ENCODE assay signal across 8 cellular contexts in the genomic region with DNA sequence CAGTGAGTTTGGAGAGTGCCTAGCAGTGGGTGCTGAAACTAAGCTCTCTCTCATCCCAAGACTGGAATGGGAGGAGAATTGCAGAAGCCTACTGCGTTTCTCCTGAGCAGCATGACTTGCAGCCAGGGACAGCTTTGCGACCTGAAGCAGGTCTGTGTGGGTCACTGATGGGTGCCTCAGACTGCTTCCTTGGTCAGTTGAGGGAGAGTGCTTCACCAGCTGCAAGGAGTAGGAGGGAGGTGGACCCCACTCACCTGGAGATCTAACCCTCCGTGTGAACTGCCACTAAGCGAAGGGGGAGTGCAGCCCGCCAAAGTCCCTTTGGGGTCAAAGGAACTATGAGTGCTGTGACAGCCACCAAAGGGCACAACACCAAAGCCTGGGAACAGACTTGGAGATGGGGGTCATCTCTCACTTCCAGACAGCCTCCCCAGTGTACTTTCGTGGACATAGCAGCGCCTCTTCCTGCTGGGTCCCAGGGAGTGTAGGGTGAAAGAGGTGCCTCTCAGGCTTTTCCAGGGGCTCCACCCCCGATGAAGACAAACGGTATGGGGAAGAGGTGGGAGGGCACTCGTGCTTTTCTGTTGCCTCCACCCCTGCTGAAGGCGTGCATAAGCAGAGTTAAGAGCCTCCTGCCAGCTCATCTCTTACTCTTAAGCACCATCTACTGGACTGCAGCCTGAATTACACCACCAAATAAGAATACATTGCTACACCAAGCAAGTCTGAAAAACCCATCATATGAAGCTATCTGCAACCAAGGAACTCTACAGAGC. TPM values are rescaled to one million over a fixed set of nuclear protein-coding genes. Genes with fewer than 3 reads are reported as not detected.
DNase-seq lines count a peak whose midpoint lies in the region; ATAC-seq, FAIRE-seq and TF ChIP-seq lines count a peak whose summit lies in the region.

No MANE protein-coding gene starts in this region.

- SMC1A ChIA-PET in GM12878 (lab: Charles Lee; ENCODE audit: uncharacterized antibody, unreplicated experiment), result interaction anchor here (0.8 to 2.8 kb wide), 15 partner anchors 8 to 442 kb away, joined by 3 to 15 read pairs (median 4); no protein-coding TSS in a partner anchor

- no peaks in the 10 kb centered on the region; the same call in 1 of the 3 replicates for H3K4me1 Mint-ChIP-seq in GM23338
- peaks cover 0 to 1% of the 10 kb centered on the region in 2 donors for H3K4me1 Mint-ChIP-seq in immature natural killer cell

- H3K4me3 Mint-ChIP-seq in GM23338 (no peak overlapping the region; the same call in 2 of the 3 replicates), immature natural killer cell (peak overlapping the region in 1 of 5 donors; percentile 53)

- H3K27ac ChIP-seq in GM23338 (ENCODE audit: low read depth) (no peak overlapping the region), RWPE1 (no peak overlapping the region), GM12878 (ENCODE audit: control insufficient read depth, insufficient read depth) (no peak overlapping the region)

- no peaks in the 10 kb centered on the region for H4K20me1 ChIP-seq in GM23338 (replicated peaks; ENCODE audit: insufficient read depth)
- H4K20me1 ChIP-seq in GM12878 (ENCODE audit: control insufficient read depth, insufficient read depth), result no peaks in the 10 kb centered on the region

- H3K79me2 ChIP-seq in GM23338 (replicated peaks; ENCODE audit: insufficient read depth), result no peaks in the 10 kb centered on the region
- H3K79me2 ChIP-seq in GM12878 (ENCODE audit: control insufficient read depth, insufficient read depth, low read length), result no peaks in the 10 kb centered on the region

- RAD21 ChIA-PET in GM12878 (lab: Charles Lee; ENCODE audit: unreplicated experiment), result interaction anchor here (0.6 to 2.9 kb wide), 17 partner anchors 9 to 687 kb away, joined by 3 to 14 read pairs (median 3); partner anchors contain the start of genes GIN1 and PPIP5K2

- POLR2A ChIA-PET in RWPE1 (lab: Yijun Ruan, JAX; ENCODE audit: low non-redundant PET), result no interaction called here
- POLR2A ChIA-PET in GM12878 (lab: Charles Lee), result no interaction called here

- no TSS peak for BruUV-seq in GM12878 (replicated peaks; lab: Mats Ljungman, UMichigan)

- TF ChIP-seq POLR2A in GM12878 (IDR thresholded peaks at IDR 0.05; ENCODE audit: low read depth, low read length), result no peak

- no peaks in the 10 kb centered on the region for H3F3A ChIP-seq in GM23338 (replicated peaks; ENCODE audit: low read depth)

- FAIRE-seq in GM12878 (lab: Jason Lieb, UNC), result peak; percentile 99

- H3K9me2 ChIP-seq in GM23338 (ENCODE audit: insufficient read depth), result no peaks in the 10 kb centered on the region

- TF ChIP-seq EP300 in Ishikawa (IDR thresholded peaks at IDR 0.05; ENCODE audit: borderline replicate concordance), result no peak
- no peak for TF ChIP-seq EP300 in GM12878 (IDR thresholded peaks at IDR 0.05; ENCODE audit: borderline replicate concordance in 1 of 2, control insufficient read depth in 1 of 2, low read depth in 2 of 2, low read length in 2 of 2)

- DNase-seq in NCI-H82 (lab: John Stamatoyannopoulos, UW) (peak; percentile 48), NCI-H82 treated with DMSO at 0.1 percent for 48 hours (lab: John Stamatoyannopoulos, UW; ENCODE audit: unreplicated experiment) (no peak), GM23338 (ENCODE audit: low spot score) (peak; percentile 87), RWPE1 (ENCODE audit: low spot score) (peak; percentile 44), GM12878 (ENCODE audit: low read depth, low spot score) (peak; percentile 16), immature natural killer cell (peak; percentile 31 to 53 (median 51))
- DNase-seq in stimulated activated CD4-positive, alpha-beta T cell treated with anti-CD3 and anti-CD28 coated beads, Interleukin-2, amount 100 ng/mL, for 24 hours, result peak; percentile 17 to 29

- in situ Hi-C loops in GM12878 (cut with MboI), result no loop called here

- CTCF ChIA-PET in RWPE1 (lab: Yijun Ruan, JAX) (interaction anchor here (0.5 to 1.8 kb wide), 18 partner anchors 8 to 1527 kb away, joined by 3 to 11 read pairs (median 4); no protein-coding TSS in a partner anchor), GM12878 (lab: Yijun Ruan, JAX) (interaction anchor here (0.6 to 4.8 kb wide), 53 partner anchors 9 to 688 kb away, joined by 3 to 45 read pairs (median 4); no protein-coding TSS in a partner anchor)

- no peak overlapping the region for H3K9ac ChIP-seq in GM12878 (ENCODE audit: control insufficient read depth, insufficient read depth, low read length)

- peak overlapping the region; percentile 32; the same call in 1 of the 2 replicates for H3K4me3 ChIP-seq in GM23338
- no peak overlapping the region for H3K4me3 ChIP-seq in GM12878

- H3K9me3 Mint-ChIP-seq in GM23338 (peaks cover 3% of the 10 kb centered on the region; the same call in 1 of the 3 replicates), immature natural killer cell (no peaks in the 10 kb centered on the region)

- H3K36me3 Mint-ChIP-seq in GM23338 (ENCODE audit: low read depth), result no peaks in the 10 kb centered on the region
- no peaks in the 10 kb centered on the region for H3K36me3 Mint-ChIP-seq in immature natural killer cell

- ATAC-seq in GM23338 (peak; percentile 92), GM12878 (peak; percentile 96)

- H3K9me3 ChIP-seq in GM12878 (replicated peaks; ENCODE audit: control insufficient read depth, insufficient read depth, low read length), result no peaks in the 10 kb centered on the region

- H3K27ac Mint-ChIP-seq in GM23338 (no peak overlapping the region; the same call in 1 of the 2 replicates), immature natural killer cell (no peak overlapping the region)

- TF ChIP-seq RAD21 in Ishikawa (IDR thresholded peaks at IDR 0.05; ENCODE audit: low read depth) (peak; percentile 90), GM12878 (IDR thresholded peaks at IDR 0.05; ENCODE audit: insufficient read depth, low read depth, low read length) (peak; percentile 84)

- intact Hi-C loops in GM12878 (cut with micrococcal nuclease; ENCODE audit: unreplicated experiment), result loop anchor here (2.0 to 10.0 kb wide), 4 partner anchors 182 to 690 kb away; no protein-coding TSS in a partner anchor

- H3K27me3 Mint-ChIP-seq in GM23338 (ENCODE audit: insufficient read depth, low read depth, poor library complexity) (peaks cover 4% of the 10 kb centered on the region), immature natural killer cell (ENCODE audit: low read depth in 3 of 3) (peaks cover 3 to 5% (median 4%) of the 10 kb centered on the region in 3 donors)

- peak overlapping the region; percentile 86 for H2AFZ ChIP-seq in GM23338
- no peak overlapping the region; the same call in 1 of the 2 replicates for H2AFZ ChIP-seq in GM12878 (ENCODE audit: control insufficient read depth, low read depth, low read length)

- no peaks in the 10 kb centered on the region for H3K27me3 ChIP-seq in GM23338 (ENCODE audit: insufficient read depth)
- H3K27me3 ChIP-seq in GM12878 (replicated peaks in 1 of 2; ENCODE audit: control insufficient read depth in 2 of 2, insufficient read depth in 2 of 2, low read length in 1 of 2), result no peaks in the 10 kb centered on the region

- 48% methylated on average over 9 of the region's 11 CpGs for WGBS in GM12878 (ENCODE audit: insufficient coverage, insufficient replicate concordance, low lambda C conversion rate, missing lambda C conversion rate)

- no peaks in the 10 kb centered on the region for H3K4me1 ChIP-seq in GM23338 (ENCODE audit: insufficient read depth)
- no peaks in the 10 kb centered on the region for H3K4me1 ChIP-seq in GM12878 (ENCODE audit: control insufficient read depth, insufficient read depth, low read length)

- H3K36me3 ChIP-seq in GM23338 (ENCODE audit: insufficient read depth) (no peaks in the 10 kb centered on the region), GM12878 (ENCODE audit: control insufficient read depth in 2 of 2, insufficient read depth in 2 of 2, low read length in 1 of 2) (no peaks in the 10 kb centered on the region)

- H3K4me2 ChIP-seq in GM23338, result peak overlapping the region; percentile 47; the same call in 1 of the 2 replicates
- H3K4me2 ChIP-seq in GM12878 (ENCODE audit: control insufficient read depth, insufficient read depth), result no peak overlapping the region

- TF ChIP-seq CTCF in GM23338 (conservative IDR thresholded peaks at IDR 0.05; ENCODE audit: low read depth in 2 of 2) (peak; percentile 74 to 86), RWPE1 (conservative IDR thresholded peaks at IDR 0.05; ENCODE audit: low read depth) (peak; percentile 78), GM12878 (IDR thresholded peaks at IDR 0.05 in 2 of 3, conservative IDR thresholded peaks at IDR 0.05 in 1 of 3; ENCODE audit: control insufficient read depth in 2 of 3, extremely low read depth in 1 of 3, insufficient read depth in 1 of 3, low read depth in 3 of 3, low read length in 3 of 3) (peak; percentile 70 to 85 (median 82))

TF ChIP-seq in GM23338, 12 proteins besides CTCF, POLR2A, EP300 and RAD21 (continues in another document):
- TF ChIP-seq STAT1 (IDR thresholded peaks at IDR 0.05; ENCODE audit: unreplicated experiment) (no peak), JUNB (IDR thresholded peaks at IDR 0.05; ENCODE audit: unreplicated experiment) (no peak)

TF ChIP-seq in GM12878, 131 proteins besides CTCF, POLR2A, EP300 and RAD21 (continues in another document):
- TF ChIP-seq PML (IDR thresholded peaks at IDR 0.05; ENCODE audit: low read length) (no peak), SMC3 (IDR thresholded peaks at IDR 0.05; ENCODE audit: borderline replicate concordance, low read length) (peak; percentile 62), ESRRA (IDR thresholded peaks at IDR 0.05; ENCODE audit: low read length) (no peak), CHD4 (IDR thresholded peaks at IDR 0.05) (no peak)

RNA-seq across cellular contexts. Expression of gene MACIR, which starts 34.3 kb away (rescaled TPM):
- 26.4 and 27.6 TPM in 2 replicates for total RNA-seq in GM23338 (2014; rRNA removed; shearing (Covaris generic))
- polyA plus RNA-seq in GM23338 (2016; fragmentation: Nextera tagmentation; extraction: Ambion mirVana), result 11.7 and 13.4 TPM in 2 replicates
- 7.2 and 7.3 TPM in 2 replicates for total RNA-seq in GM12878 (2013; cell fraction: nucleolus; rRNA removed)
- 9.4 and 9.9 TPM in 2 replicates for total RNA-seq in GM12878 (2014; rRNA removed)
- 10.2 and 10.6 TPM in 2 replicates for total RNA-seq in GM12878 (2014; rRNA removed; fragmentation: Illumina TruSeq; extraction: Trizol)
- total RNA-seq in GM12878 (2021), result 11.0 and 11.1 TPM in 2 replicates
- 3.4 TPM for polyA plus RNA-seq in GM12878 (2011; ENCODE audit: low read depth)
- 11.3 and 12.3 TPM in 2 replicates for polyA plus RNA-seq in GM12878 (2011; rRNA removed)
- polyA plus RNA-seq in GM12878 (2011; cell fraction: cytosol; rRNA removed), result 6.1 and 6.3 TPM in 2 replicates
- 7.3 and 9.6 TPM in 2 replicates for polyA plus RNA-seq in GM12878 (2011; cell fraction: nucleus; rRNA removed)
- polyA plus RNA-seq in GM12878 (2012), result 5.0 and 6.3 TPM in 2 replicates
- polyA plus RNA-seq in GM12878 (2014; fragmentation: Illumina TruSeq; extraction: Trizol), result 11.1 and 11.2 TPM in 2 replicates
- 1 to 10 TPM; 2.1 to 3.8 TPM for polyA plus RNA-seq in GM12878 (2014; fragmentation: Nextera tagmentation; extraction: Ambion mirVana)
- polyA plus RNA-seq in GM12878 (2014; rRNA removed), result 8.5 and 9.2 TPM in 2 replicates
- 10 to 100 TPM; 15.5 to 16.1 TPM for polyA plus RNA-seq in GM12878 (2016; fragmentation: Nextera tagmentation; extraction: Ambion mirVana)
- 9.7 and 11.3 TPM in 2 replicates for polyA minus RNA-seq in GM12878 (2011; rRNA and poly(A)+ RNA removed)
- 4.3 and 4.4 TPM in 2 replicates for polyA minus RNA-seq in GM12878 (2011; cell fraction: cytosol; rRNA and poly(A)+ RNA removed)
- 3.9 and 7.2 TPM in 2 replicates for polyA minus RNA-seq in GM12878 (2011; cell fraction: nucleus; rRNA and poly(A)+ RNA removed)
- 1 to 10 TPM; 2.8 to 6.5 (median 3.3) TPM for polyA plus RNA-seq in immature natural killer cell
